Comparison of ENCODE assay signal across 8 cellular contexts in genomic region chr1:2230781-2231666, GRCh38. TPM values are rescaled to one million over a fixed set of nuclear protein-coding genes. Genes with fewer than 3 reads are reported as not detected.
A peak's percentile ranks its signal among the peaks of the same experiment; 100 is the strongest.
DNase-seq lines count a peak whose midpoint lies in the region; ATAC-seq, FAIRE-seq and TF ChIP-seq lines count a peak whose summit lies in the region.

No MANE protein-coding gene starts in this region.

- H3K4me2 ChIP-seq in IMR-90 (ENCODE audit: low read depth, low read length) (peak overlapping the region; percentile 85), neural cell (ENCODE audit: low read length) (peak overlapping the region; percentile 81)

- H3K23ac ChIP-seq in IMR-90 (ENCODE audit: low read depth, low read length): peak overlapping the region; percentile 90; the same call in 1 of the 2 replicates

- H2BK120ac ChIP-seq in IMR-90 (ENCODE audit: low read depth, low read length): no peak overlapping the region

- no peaks in the 10 kb centered on the region for H3K9me2 ChIP-seq in neural cell (ENCODE audit: insufficient read depth, low read length)

- H3K4ac ChIP-seq in IMR-90 (ENCODE audit: low read depth, low read length): peak overlapping the region; percentile 24; the same call in 1 of the 2 replicates

- peaks cover 6% of the 10 kb centered on the region for H3K9me1 ChIP-seq in IMR-90 (ENCODE audit: insufficient read depth, low read length)

- H3K9ac ChIP-seq in IMR-90 (ENCODE audit: low read depth, low read length) (peak overlapping the region; percentile 74), neural cell (ENCODE audit: low read length) (peak overlapping the region; percentile 76)

- TF ChIP-seq POLR2A in IMR-90 (IDR thresholded peaks at IDR 0.05; ENCODE audit: low read depth, low read length): peak; percentile 17; the same call in 1 of the 2 replicates

- H3K18ac ChIP-seq in IMR-90 (ENCODE audit: low read depth, low read length): no peak overlapping the region

- no peaks in the 10 kb centered on the region for H3K27me3 ChIP-seq in IMR-90 (ENCODE audit: control insufficient read depth, insufficient read depth, low read length)
- no peaks in the 10 kb centered on the region for H3K27me3 ChIP-seq in esophagus (ENCODE audit: control insufficient read depth in 1 of 2, insufficient read depth in 2 of 2, low read length in 2 of 2)
- no peaks in the 10 kb centered on the region for H3K27me3 ChIP-seq in neural cell (ENCODE audit: insufficient read depth, low read depth, low read length)

- CTCF ChIA-PET in IMR-90 (lab: Yijun Ruan, JAX): interaction anchor here (1.1 to 1.5 kb wide), 2 partner anchors 150 to 151 kb away, joined by 3 read pairs; no protein-coding TSS in a partner anchor

- no peak for FAIRE-seq in RCC 7860 (lab: Jason Lieb, UNC)
- FAIRE-seq in HTR-8/SVneo (lab: Jason Lieb, UNC): no peak

- no peak for TF ChIP-seq EP300 in neural cell (conservative IDR thresholded peaks at IDR 0.05; ENCODE audit: poor library complexity, severe bottlenecking)

- H3K4me3 ChIP-seq in IMR-90 (ENCODE audit: insufficient read depth, low read depth, low read length) (peak overlapping the region; percentile 97), esophagus (ENCODE audit: low read depth in 1 of 2, low read length in 2 of 2) (peak overlapping the region; percentile 61 to 85), neural cell (ENCODE audit: low read length) (peak overlapping the region; percentile 98)

- peak overlapping the region; percentile 16; the same call in 1 of the 2 replicates for H3K56ac ChIP-seq in IMR-90 (ENCODE audit: extremely low read depth, insufficient read depth, low read length)

- no peaks in the 10 kb centered on the region for H3F3A ChIP-seq in neural cell (ENCODE audit: insufficient read depth, low read length, poor library complexity, severe bottlenecking)

- H4K91ac ChIP-seq in IMR-90 (ENCODE audit: insufficient read depth, low read depth, low read length): no peak overlapping the region

- TF ChIP-seq RAD21 in IMR-90 (IDR thresholded peaks at IDR 0.05; ENCODE audit: low read length) (no peak), neural cell (conservative IDR thresholded peaks at IDR 0.05) (no peak)

- H3K79me1 ChIP-seq in IMR-90 (ENCODE audit: low read depth in 1 of 2, low read length in 2 of 2): peaks cover 5 to 24% of the 10 kb centered on the region in 2 experiments

- peak overlapping the region; percentile 48 for H2AK5ac ChIP-seq in IMR-90 (ENCODE audit: low read depth, low read length)

- dilution Hi-C loops in IMR-90 (cut with HindIII; ENCODE audit: low sequenced_read_pairs, unreplicated experiment): no loop called here

- intact Hi-C loops in IMR-90 (cut with micrococcal nuclease): loop anchor here (1.0 to 5.0 kb wide), 5 partner anchors 26 to 150 kb away; no protein-coding TSS in a partner anchor

- H3K4me1 ChIP-seq in IMR-90 (ENCODE audit: control insufficient read depth, insufficient read depth, low read length): peaks cover 32% of the 10 kb centered on the region
- peaks cover 18 to 53% of the 10 kb centered on the region in 2 donors for H3K4me1 ChIP-seq in esophagus (ENCODE audit: control insufficient read depth in 2 of 2, insufficient read depth in 2 of 2, low read length in 1 of 2)

- no peak overlapping the region for H2BK15ac ChIP-seq in IMR-90 (ENCODE audit: low read depth, low read length)

- H3K9me3 ChIP-seq in IMR-90 (ENCODE audit: control insufficient read depth, insufficient read depth, low read length): no peaks in the 10 kb centered on the region
- no peaks in the 10 kb centered on the region for H3K9me3 ChIP-seq in esophagus (ENCODE audit: control insufficient read depth in 2 of 2, insufficient read depth in 1 of 2, low read depth in 1 of 2, low read length in 1 of 2)
- H3K9me3 ChIP-seq in neural cell (ENCODE audit: low read length): no peaks in the 10 kb centered on the region

- no TSS peak for BruUV-seq in IMR-90 (replicated peaks; lab: Mats Ljungman, UMichigan)

- no peak overlapping the region for H4K8ac ChIP-seq in IMR-90 (ENCODE audit: low read depth in 2 of 2, low read length in 2 of 2)

- peak overlapping the region; percentile 40 for H3K27ac ChIP-seq in IMR-90 (ENCODE audit: insufficient read depth, low read length)
- H3K27ac ChIP-seq in esophagus (ENCODE audit: low read depth in 2 of 2, low read length in 1 of 2): peak overlapping the region; percentile 77 to 94
- H3K27ac ChIP-seq in neural cell (ENCODE audit: low read length): no peak overlapping the region

- H2BK5ac ChIP-seq in IMR-90 (ENCODE audit: low read depth, low read length, poor library complexity, severe bottlenecking): peak overlapping the region; percentile 25

- no peak overlapping the region for H4K5ac ChIP-seq in IMR-90 (ENCODE audit: low read depth, low read length)

- H2AFZ ChIP-seq in IMR-90 (replicated peaks; ENCODE audit: low read length, poor library complexity) (peak overlapping the region; percentile 46), neural cell (ENCODE audit: low read depth, low read length) (no peak overlapping the region)

- in situ Hi-C loops in IMR-90 (cut with MboI; ENCODE audit: low sequenced_read_pairs): loop anchor here (5.0 kb wide), 1 partner anchor 34 kb away; no protein-coding TSS in a partner anchor

- H3K14ac ChIP-seq in IMR-90 (replicated peaks; ENCODE audit: low read depth, low read length): no peak overlapping the region; the same call in 1 of the 2 replicates

- POLR2A ChIA-PET in IMR-90 (lab: Charles Lee; ENCODE audit: unreplicated experiment): interaction anchor here (0.5 to 1.4 kb wide), 2 partner anchors 35 to 151 kb away, joined by 4 to 6 read pairs; no protein-coding TSS in a partner anchor

- peaks cover 74% of the 10 kb centered on the region for H4K20me1 ChIP-seq in IMR-90 (ENCODE audit: insufficient read depth, low read length)
- peaks cover 63% of the 10 kb centered on the region for H4K20me1 ChIP-seq in neural cell (ENCODE audit: insufficient read depth)

- TF ChIP-seq CTCF in IMR-90 (conservative IDR thresholded peaks at IDR 0.05; ENCODE audit: low read depth, low read length) (no peak), neural cell (IDR thresholded peaks at IDR 0.05; ENCODE audit: poor library complexity, severe bottlenecking) (no peak)

- peak overlapping the region; percentile 21 for H2AK9ac ChIP-seq in IMR-90 (replicated peaks; ENCODE audit: low read depth, low read length, poor library complexity)

- no peak for ATAC-seq in IMR-90 (ENCODE audit: low read depth)
- no peak for ATAC-seq in HG03108 (IDR thresholded peaks at IDR 0.05; ENCODE audit: unreplicated experiment)
- ATAC-seq in GM21528 (IDR thresholded peaks at IDR 0.05; ENCODE audit: low FRiP score, unreplicated experiment): no peak

- 6% methylated on average over 18 of the region's 35 CpGs; no CpG with 5 or more reads in 1 of the 2 experiments for WGBS in IMR-90 (ENCODE audit: extremely low coverage in 2 of 2, insufficient read length in 1 of 2), 2 experiments
- 7 to 12% methylated on average over 34 to 35 of the region's 35 CpGs for WGBS in esophagus, 2 donors

- H3K36me3 ChIP-seq in IMR-90 (ENCODE audit: control insufficient read depth, insufficient read depth, low read length) (peaks cover 4% of the 10 kb centered on the region; the same call in 1 of the 2 replicates), esophagus (ENCODE audit: control insufficient read depth in 2 of 2, insufficient read depth in 2 of 2, low read length in 1 of 2) (peaks cover 0 to 1% of the 10 kb centered on the region in 2 donors), neural cell (ENCODE audit: insufficient read depth, low read length) (no peaks in the 10 kb centered on the region)

- no peak overlapping the region for H2BK20ac ChIP-seq in IMR-90 (ENCODE audit: low read depth, low read length)

- DNase-seq in IMR-90: no peak
- peak; percentile 46 for DNase-seq in activated CD8-positive, alpha-beta memory T cell treated with anti-CD3 and anti-CD28 coated beads, Interleukin-2, amount 50 U/mL, for 4 hours
- DNase-seq in RCC 7860 (ENCODE audit: low spot score): no peak
- DNase-seq in HTR-8/SVneo (ENCODE audit: insufficient read length, low spot score): no peak

- H3K79me2 ChIP-seq in neural cell (replicated peaks; ENCODE audit: insufficient read depth, low read length): peaks cover 68% of the 10 kb centered on the region

TF ChIP-seq in IMR-90, 13 proteins besides CTCF, POLR2A, EP300 and RAD21 (continues in another document):
- TF ChIP-seq MAZ (IDR thresholded peaks at IDR 0.05; ENCODE audit: borderline replicate concordance, low read depth, low read length) (no peak), MXI1 (IDR thresholded peaks at IDR 0.05; ENCODE audit: borderline replicate concordance, low read depth, low read length) (no peak), SMC3 (IDR thresholded peaks at IDR 0.05; ENCODE audit: low read depth, low read length) (no peak), RCOR1 (IDR thresholded peaks at IDR 0.05; ENCODE audit: insufficient replicate concordance, low read length) (no peak), MAFK (IDR thresholded peaks at IDR 0.05; ENCODE audit: low read depth, low read length) (no peak), BHLHE40 (IDR thresholded peaks at IDR 0.05; ENCODE audit: low read depth, low read length) (no peak), NFE2L2 (IDR thresholded peaks at IDR 0.05; ENCODE audit: low read depth, low read length) (no peak), RFX5 (IDR thresholded peaks at IDR 0.05; ENCODE audit: low read depth, low read length) (no peak)

RNA-seq across cellular contexts. Expression of gene SKI, which starts 2.9 kb away (rescaled TPM):
- total RNA-seq in IMR-90 (2012; rRNA removed): 2.3 and 3.9 TPM in 2 replicates
- 20.1 and 20.8 TPM in 2 replicates for polyA plus RNA-seq in IMR-90 (2012; rRNA removed)
- polyA plus RNA-seq in IMR-90 (2012; cell fraction: cytosol; rRNA removed): 13.7 and 20.7 TPM in 2 replicates
- 42.1 and 52.9 TPM in 2 replicates for polyA plus RNA-seq in IMR-90 (2012; cell fraction: nucleus; rRNA removed; ENCODE audit: low replicate concordance)
- 10 to 100 TPM; 11.5 to 12.8 TPM for polyA plus RNA-seq in esophagus
- polyA plus RNA-seq in neural cell: 4.1 and 4.9 TPM in 2 replicates
- polyA minus RNA-seq in neural cell: 23.9 and 25.1 TPM in 2 replicates

RNA-seq across cellular contexts. Expression of gene FAAP20, which starts 36.5 kb away (rescaled TPM):
- total RNA-seq in IMR-90 (2012; rRNA removed): 6.5 and 7.5 TPM in 2 replicates
- polyA plus RNA-seq in IMR-90 (2012; rRNA removed) (31.5 and 36.8 TPM in 2 replicates), esophagus (10 to 100 TPM; 32.9 to 44.8 TPM), neural cell (45.3 and 53.0 TPM in 2 replicates)
- polyA plus RNA-seq in IMR-90 (2012; cell fraction: cytosol; rRNA removed): 58.8 and 75.0 TPM in 2 replicates
- 59.9 and 123 TPM in 2 replicates for polyA plus RNA-seq in IMR-90 (2012; cell fraction: nucleus; rRNA removed; ENCODE audit: low replicate concordance)
- 25.4 and 35.3 TPM in 2 replicates for polyA minus RNA-seq in neural cell
